ENCODE assay signal across 14 cellular contexts in the genomic region with DNA sequence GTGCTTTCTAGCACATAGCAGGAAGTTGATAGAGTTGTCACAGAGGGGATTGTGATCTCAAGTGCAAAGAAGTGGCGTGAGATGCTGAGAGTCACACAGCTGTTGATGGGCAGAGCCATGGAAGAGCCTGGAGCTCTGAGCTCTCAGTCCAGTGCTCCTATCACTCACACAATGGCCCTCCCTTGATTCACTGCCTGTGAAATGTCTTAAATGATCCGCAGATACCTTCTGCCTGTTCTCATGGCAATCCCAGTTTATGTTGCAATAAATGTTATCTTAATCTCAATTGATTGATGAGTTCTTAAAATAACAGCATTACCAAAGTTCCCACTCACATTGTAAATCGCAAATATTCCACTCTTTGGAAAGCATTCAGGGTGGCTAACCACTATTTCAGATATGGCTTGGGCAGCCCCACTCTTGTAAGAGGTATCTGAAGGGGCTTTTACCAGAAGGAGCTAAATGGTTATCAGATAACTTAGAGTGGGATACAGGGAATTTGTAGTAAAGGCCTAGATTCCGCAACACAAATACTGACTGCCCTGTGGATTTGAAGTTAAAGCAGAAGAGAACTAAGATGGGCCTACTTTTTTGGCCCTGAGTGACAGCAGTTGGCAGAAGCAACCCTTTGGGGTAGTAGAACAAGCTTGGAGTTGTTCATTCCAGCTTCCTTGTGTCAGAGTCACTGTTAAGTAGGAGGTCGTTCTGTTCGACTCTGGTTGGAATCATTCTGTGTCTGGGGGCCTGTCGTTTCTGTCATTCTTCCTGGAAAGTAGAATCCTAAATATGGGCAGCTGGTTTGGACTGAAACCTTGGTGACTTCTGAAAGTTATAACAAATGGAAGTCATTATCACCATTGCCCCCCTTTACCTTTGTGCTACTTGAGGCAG.
"Had no signal": no experiment of that assay in that cellular context is flagged by ENCODE, and none has a peak within 500 bp of the region (broad histone marks: within the 10 kb centered on the region; RNA-seq: fewer than 3 reads in every experiment).

No MANE protein-coding gene starts in this region.

- H3K36me3 ChIP-seq: neutrophil, right lobe of liver, spleen had no signal

- H3K27ac Mint-ChIP-seq: activated naive CD8-positive, alpha-beta T cell; endodermal cell; memory B cell had no signal

- H3K27me3 ChIP-seq: neutrophil, right lobe of liver, spleen had no signal

- H3K4me3 ChIP-seq: right lobe of liver, spleen had no signal

- H3K4me3 Mint-ChIP-seq: activated naive CD8-positive, alpha-beta T cell; activated T-cell treated with anti-CD3 and anti-CD28 coated beads, Interleukin-2, amount 50 U/mL, for 4 hours; endodermal cell; memory B cell had no signal

- H3K4me1 Mint-ChIP-seq: memory B cell had no signal

- H3K9me3 Mint-ChIP-seq: activated T-cell treated with anti-CD3 and anti-CD28 coated beads, Interleukin-2, amount 50 U/mL, for 4 hours had no signal

- H3K9me3 ChIP-seq: neutrophil, right lobe of liver, spleen had no signal

- H3K36me3 Mint-ChIP-seq: activated naive CD8-positive, alpha-beta T cell; memory B cell had no signal

- DNase-seq: activated CD4-positive, alpha-beta T cell treated with anti-CD3 and anti-CD28 coated beads for 1 hour; activated CD4-positive, alpha-beta T cell treated with anti-CD3 and anti-CD28 coated beads, Interleukin-2, amount 50 U/mL, for 48 hours; activated gamma-delta T cell; activated T-cell treated with anti-CD3 and anti-CD28 coated beads, Interleukin-2, amount 50 U/mL, for 4 hours; endodermal cell; foreskin fibroblast; posterior cingulate gyrus; right lobe of liver; spleen; stimulated activated CD4-positive, alpha-beta T cell treated with anti-CD3 and anti-CD28 coated beads, Interleukin-1b, Interleukin-23, amount 100 ng/mL, for 48 hours; stimulated activated naive CD4-positive, alpha-beta T cell had no signal

- H3K27me3 Mint-ChIP-seq: activated naive CD8-positive, alpha-beta T cell; memory B cell had no signal

- ATAC-seq: activated T-cell treated with anti-CD3 and anti-CD28 coated beads, Interleukin-2, amount 50 U/mL, for 4 hours had no signal

- H3K27ac ChIP-seq: neutrophil, right lobe of liver, spleen had no signal
